Comparison of ENCODE assay signal across 20 cellular contexts in the genomic region with DNA sequence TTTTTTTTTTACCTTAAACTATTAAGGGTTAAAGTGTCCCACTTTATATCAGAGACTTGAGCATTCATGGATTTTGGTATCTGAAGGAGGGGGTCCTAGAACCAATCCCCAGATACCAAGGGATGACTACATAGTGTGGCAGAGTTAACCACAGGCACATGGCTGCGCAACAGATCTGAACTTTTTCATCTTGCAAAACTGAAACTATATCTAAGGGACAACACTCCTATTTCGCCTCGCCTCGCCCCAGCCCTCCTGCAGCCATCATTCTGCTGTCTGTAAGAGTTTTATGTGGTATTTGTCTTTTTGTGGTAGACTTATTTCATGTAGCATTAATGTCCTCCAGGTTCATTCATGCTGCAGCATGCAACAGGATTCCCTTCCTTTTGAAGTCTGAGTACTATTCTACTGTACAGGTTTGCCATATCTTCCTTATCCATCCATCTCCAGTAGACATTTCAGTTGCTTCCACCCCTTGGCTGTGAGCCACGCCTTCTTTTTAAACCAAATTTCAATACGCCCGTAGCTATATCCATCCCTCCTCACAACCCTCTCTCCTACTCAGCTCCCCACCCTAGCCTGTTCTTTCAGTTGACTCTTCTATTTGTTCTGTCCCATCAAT. TPM values are rescaled to one million over a fixed set of nuclear protein-coding genes. Genes with fewer than 3 reads are reported as not detected.
DNase-seq lines count a peak whose midpoint lies in the region; ATAC-seq lines count a peak whose summit lies in the region.
"Had no signal": no experiment of that assay in that cellular context is flagged by ENCODE, and none has a peak within 500 bp of the region (broad histone marks: within the 10 kb centered on the region; RNA-seq: fewer than 3 reads in every experiment).

No MANE protein-coding gene starts in this region.

- peak overlapping the region; percentile 3 for H3K27ac Mint-ChIP-seq in activated CD4-positive, alpha-beta T cell treated with anti-CD3 and anti-CD28 coated beads for 36 hours
- H3K27ac Mint-ChIP-seq in activated naive CD8-positive, alpha-beta T cell: peak overlapping the region; percentile 47
- peak overlapping the region; percentile 23 to 87 (median 70) for H3K27ac Mint-ChIP-seq in naive thymus-derived CD8-positive, alpha-beta T cell
- H3K27ac Mint-ChIP-seq: WTC11 had no signal

- peaks cover 24% of the 10 kb centered on the region for H3K4me1 Mint-ChIP-seq in activated CD4-positive, alpha-beta T cell treated with anti-CD3 and anti-CD28 coated beads for 36 hours
- peaks cover 25% of the 10 kb centered on the region for H3K4me1 Mint-ChIP-seq in activated naive CD8-positive, alpha-beta T cell (ENCODE audit: low read depth)
- H3K4me1 Mint-ChIP-seq in naive thymus-derived CD8-positive, alpha-beta T cell: peaks cover 15 to 33% (median 20%) of the 10 kb centered on the region in 4 donors

- POLR2A ChIA-PET in activated CD4-positive, alpha-beta T cell treated with anti-CD3 and anti-CD28 coated beads for 36 hours (lab: Charles Lee): no interaction called here
- POLR2A ChIA-PET in naive thymus-derived CD8-positive, alpha-beta T cell (lab: Charles Lee): no interaction called here

- no peaks in the 10 kb centered on the region for H3K27me3 Mint-ChIP-seq in activated CD4-positive, alpha-beta T cell treated with anti-CD3 and anti-CD28 coated beads for 36 hours
- H3K27me3 Mint-ChIP-seq in activated naive CD8-positive, alpha-beta T cell: no peaks in the 10 kb centered on the region
- no peaks in the 10 kb centered on the region for H3K27me3 Mint-ChIP-seq in naive thymus-derived CD8-positive, alpha-beta T cell
- H3K27me3 Mint-ChIP-seq: naive B cell had no signal

- peak overlapping the region; percentile 16 for H3K27ac ChIP-seq in KOPT-K1 (ENCODE audit: low read depth, low read length, poor library complexity, severe bottlenecking)
- H3K27ac ChIP-seq: epithelial cell of prostate, lower lobe of right lung, psoas muscle had no signal

- H3K9me3 Mint-ChIP-seq in activated CD4-positive, alpha-beta T cell treated with anti-CD3 and anti-CD28 coated beads for 36 hours (ENCODE audit: low read depth): no peaks in the 10 kb centered on the region
- no peaks in the 10 kb centered on the region for H3K9me3 Mint-ChIP-seq in activated naive CD8-positive, alpha-beta T cell (ENCODE audit: low read depth)
- no peaks in the 10 kb centered on the region for H3K9me3 Mint-ChIP-seq in naive thymus-derived CD8-positive, alpha-beta T cell
- H3K9me3 Mint-ChIP-seq: naive B cell, WTC11 had no signal

- peak; percentile 30 for DNase-seq in activated CD4-positive, alpha-beta T cell treated with anti-CD3 and anti-CD28 coated beads for 36 hours
- no peak for DNase-seq in activated CD4-positive, alpha-beta T cell treated with anti-CD3 and anti-CD28 coated beads, Interleukin-2, amount 50 U/mL, for 48 hours
- DNase-seq in naive thymus-derived CD8-positive, alpha-beta T cell: peak in 5 of 10 donors; percentile 12 to 66 (median 17)
- DNase-seq in NCI-H510A (lab: John Stamatoyannopoulos, UW) (no peak), NCI-H2227 (lab: John Stamatoyannopoulos, UW; ENCODE audit: unreplicated experiment) (no peak)
- DNase-seq: body of pancreas; C1 segment of cervical spinal cord; cortex of kidney; KG1; lower lobe of right lung; naive B cell; NCI-H1417; psoas muscle; stimulated activated naive CD4-positive, alpha-beta T cell treated with Interleukin-2 at 50 U/mL for 16 hours had no signal

- CTCF ChIA-PET in activated CD4-positive, alpha-beta T cell treated with anti-CD3 and anti-CD28 coated beads for 36 hours (lab: Charles Lee): no interaction called here

- intact Hi-C loops in activated CD4-positive, alpha-beta T cell treated with anti-CD3 and anti-CD28 coated beads for 36 hours (cut with DNase I, micrococcal nuclease): no loop called here

- peaks cover 23% of the 10 kb centered on the region for H3K36me3 Mint-ChIP-seq in activated CD4-positive, alpha-beta T cell treated with anti-CD3 and anti-CD28 coated beads for 36 hours (ENCODE audit: low read depth)
- H3K36me3 Mint-ChIP-seq in activated naive CD8-positive, alpha-beta T cell: peaks cover 5% of the 10 kb centered on the region
- H3K36me3 Mint-ChIP-seq in naive thymus-derived CD8-positive, alpha-beta T cell: peaks cover 5 to 50% (median 9%) of the 10 kb centered on the region in 3 donors

- no peak overlapping the region for H3K4me3 Mint-ChIP-seq in activated CD4-positive, alpha-beta T cell treated with anti-CD3 and anti-CD28 coated beads for 36 hours
- H3K4me3 Mint-ChIP-seq in activated naive CD8-positive, alpha-beta T cell: no peak overlapping the region
- H3K4me3 Mint-ChIP-seq in naive thymus-derived CD8-positive, alpha-beta T cell: peak overlapping the region; percentile 14 to 80 (median 53)
- H3K4me3 Mint-ChIP-seq: WTC11 had no signal

- H3K9me3 ChIP-seq in KOPT-K1 (ENCODE audit: insufficient read depth, low read length, poor library complexity, severe bottlenecking): no peaks in the 10 kb centered on the region
- H3K9me3 ChIP-seq: body of pancreas, lower lobe of right lung, psoas muscle had no signal

- peak; percentile 64 for ATAC-seq in activated CD4-positive, alpha-beta T cell treated with anti-CD3 and anti-CD28 coated beads for 36 hours
- peak; percentile 92 to 94 for ATAC-seq in naive thymus-derived CD8-positive, alpha-beta T cell
- ATAC-seq in GM18867 (IDR thresholded peaks at IDR 0.05; ENCODE audit: unreplicated experiment): no peak
- ATAC-seq: body of pancreas, lower lobe of right lung, Right ventricle myocardium inferior had no signal

- H3K36me3 ChIP-seq in KOPT-K1 (ENCODE audit: insufficient read depth, low read length): peaks cover 42% of the 10 kb centered on the region

RNA-seq across cellular contexts. Expression of a gene that starts 53.2 kb away (rescaled TPM):
- total RNA-seq in activated CD4-positive, alpha-beta T cell treated with anti-CD3 and anti-CD28 coated beads for 36 hours: 10 to 100 TPM; 34.0 to 48.0 TPM
- total RNA-seq in naive thymus-derived CD8-positive, alpha-beta T cell: 10 to 100 TPM; 74.0 to 83.0 TPM
- 10 to 100 TPM; 24.2 to 38.4 (median 36.2) TPM for polyA plus RNA-seq in naive thymus-derived CD8-positive, alpha-beta T cell

Comparison
In these comparisons a context has a peak if more than half of its experiments do, and no peak if none do; other contexts are left out.
1. H3K27ac Mint-ChIP-seq: peak in every context shown above with its lines; median percentile 70 in naive thymus-derived CD8-positive, alpha-beta T cell; 47 in activated naive CD8-positive, alpha-beta T cell; 3 in activated CD4-positive, alpha-beta T cell treated with anti-CD3 and anti-CD28 coated beads for 36 hours.
2. H3K4me3 Mint-ChIP-seq: peak in naive thymus-derived CD8-positive, alpha-beta T cell (10 of 10); none in activated CD4-positive, alpha-beta T cell treated with anti-CD3 and anti-CD28 coated beads for 36 hours (single experiment) and activated naive CD8-positive, alpha-beta T cell (single experiment).